Comparison of ENCODE assay signal across 1 cellular context in the genomic region with DNA sequence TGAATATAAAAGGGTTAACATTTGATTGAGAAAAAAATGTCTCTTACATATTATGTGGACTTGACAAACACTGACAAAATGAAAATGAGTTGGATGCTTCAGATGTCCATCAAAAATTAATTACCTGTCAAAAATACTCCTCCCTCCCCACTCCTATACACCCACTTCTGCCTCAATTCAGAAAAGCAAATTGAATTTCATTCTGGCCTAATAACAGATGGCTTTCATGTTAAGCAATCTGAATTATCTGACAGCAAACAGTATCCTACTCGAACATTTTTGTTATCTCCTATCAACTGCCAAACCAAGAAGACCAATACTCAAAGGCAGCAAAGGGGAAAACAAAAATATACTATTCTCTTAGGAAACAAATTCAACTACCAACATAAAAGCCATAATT.
TF ChIP-seq lines count a peak whose summit lies in the region.

No MANE protein-coding gene starts in this region.

TF ChIP-seq in neural cell, 6 proteins besides CTCF, POLR2A, EP300 and RAD21 (continued from another document):
- TF ChIP-seq, protein P1, sequence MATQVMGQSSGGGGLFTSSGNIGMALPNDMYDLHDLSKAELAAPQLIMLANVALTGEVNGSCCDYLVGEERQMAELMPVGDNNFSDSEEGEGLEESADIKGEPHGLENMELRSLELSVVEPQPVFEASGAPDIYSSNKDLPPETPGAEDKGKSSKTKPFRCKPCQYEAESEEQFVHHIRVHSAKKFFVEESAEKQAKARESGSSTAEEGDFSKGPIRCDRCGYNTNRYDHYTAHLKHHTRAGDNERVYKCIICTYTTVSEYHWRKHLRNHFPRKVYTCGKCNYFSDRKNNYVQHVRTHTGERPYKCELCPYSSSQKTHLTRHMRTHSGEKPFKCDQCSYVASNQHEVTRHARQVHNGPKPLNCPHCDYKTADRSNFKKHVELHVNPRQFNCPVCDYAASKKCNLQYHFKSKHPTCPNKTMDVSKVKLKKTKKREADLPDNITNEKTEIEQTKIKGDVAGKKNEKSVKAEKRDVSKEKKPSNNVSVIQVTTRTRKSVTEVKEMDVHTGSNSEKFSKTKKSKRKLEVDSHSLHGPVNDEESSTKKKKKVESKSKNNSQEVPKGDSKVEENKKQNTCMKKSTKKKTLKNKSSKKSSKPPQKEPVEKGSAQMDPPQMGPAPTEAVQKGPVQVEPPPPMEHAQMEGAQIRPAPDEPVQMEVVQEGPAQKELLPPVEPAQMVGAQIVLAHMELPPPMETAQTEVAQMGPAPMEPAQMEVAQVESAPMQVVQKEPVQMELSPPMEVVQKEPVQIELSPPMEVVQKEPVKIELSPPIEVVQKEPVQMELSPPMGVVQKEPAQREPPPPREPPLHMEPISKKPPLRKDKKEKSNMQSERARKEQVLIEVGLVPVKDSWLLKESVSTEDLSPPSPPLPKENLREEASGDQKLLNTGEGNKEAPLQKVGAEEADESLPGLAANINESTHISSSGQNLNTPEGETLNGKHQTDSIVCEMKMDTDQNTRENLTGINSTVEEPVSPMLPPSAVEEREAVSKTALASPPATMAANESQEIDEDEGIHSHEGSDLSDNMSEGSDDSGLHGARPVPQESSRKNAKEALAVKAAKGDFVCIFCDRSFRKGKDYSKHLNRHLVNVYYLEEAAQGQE (IDR thresholded peaks at IDR 0.05; ENCODE audit: borderline replicate concordance): no peak
